ENCODE assay signal across 1 cellular context in genomic region chr19:41420101-41420880, GRCh38.
TF ChIP-seq lines count a peak whose summit lies in the region.

No MANE protein-coding gene starts in this region.

TF ChIP-seq in HepG2, 621 proteins besides CTCF, POLR2A, EP300 and RAD21:
- no peak for TF ChIP-seq FOXM1 (CRISPR knock-in tag; IDR thresholded peaks at IDR 0.05)
- TF ChIP-seq ZBTB25 (CRISPR knock-in tag; IDR thresholded peaks at IDR 0.05) = no peak
- TF ChIP-seq KAT8 (CRISPR knock-in tag; IDR thresholded peaks at IDR 0.05) = no peak
- no peak for TF ChIP-seq ZNF446 (CRISPR knock-in tag; IDR thresholded peaks at IDR 0.05)
- TF ChIP-seq MYPOP (CRISPR knock-in tag; IDR thresholded peaks at IDR 0.05) = no peak
- no peak for TF ChIP-seq MLXIP (CRISPR knock-in tag; IDR thresholded peaks at IDR 0.05; ENCODE audit: borderline replicate concordance)
- TF ChIP-seq MIER2 (CRISPR knock-in tag; IDR thresholded peaks at IDR 0.05) = no peak
- TF ChIP-seq RERE (CRISPR knock-in tag; IDR thresholded peaks at IDR 0.05; ENCODE audit: low read depth) = no peak
- TF ChIP-seq CREB1 (IDR thresholded peaks at IDR 0.05) = no peak
- no peak for TF ChIP-seq CREB1 (CRISPR knock-in tag; IDR thresholded peaks at IDR 0.05)
- TF ChIP-seq JARID2 (CRISPR knock-in tag; IDR thresholded peaks at IDR 0.05; ENCODE audit: insufficient replicate concordance) = no peak
- no peak for TF ChIP-seq KLF13 (CRISPR knock-in tag; IDR thresholded peaks at IDR 0.05)
- no peak for TF ChIP-seq U2AF1 (optimal IDR thresholded peaks at IDR 0.05; ENCODE audit: low read depth, low read length)
- TF ChIP-seq REST (IDR thresholded peaks at IDR 0.05; ENCODE audit: borderline replicate concordance in 1 of 2, low read depth in 1 of 2, low read length in 2 of 2) = no peak
- TF ChIP-seq DNMT3B (CRISPR knock-in tag; conservative IDR thresholded peaks at IDR 0.05) = no peak
- TF ChIP-seq CBX2 (IDR thresholded peaks at IDR 0.05; ENCODE audit: low read depth, low read length) = no peak
- no peak for TF ChIP-seq CBX2 (CRISPR knock-in tag; IDR thresholded peaks at IDR 0.05; ENCODE audit: low read depth)
- TF ChIP-seq RORA (CRISPR knock-in tag; IDR thresholded peaks at IDR 0.05) = no peak
- no peak for TF ChIP-seq HOXA3 (CRISPR knock-in tag; IDR thresholded peaks at IDR 0.05)
- no peak for TF ChIP-seq ZNF138 (CRISPR knock-in tag; IDR thresholded peaks at IDR 0.05; ENCODE audit: low read depth)
- TF ChIP-seq FOXO4 (CRISPR knock-in tag; conservative IDR thresholded peaks at IDR 0.05) = no peak
